In the genomic region with DNA sequence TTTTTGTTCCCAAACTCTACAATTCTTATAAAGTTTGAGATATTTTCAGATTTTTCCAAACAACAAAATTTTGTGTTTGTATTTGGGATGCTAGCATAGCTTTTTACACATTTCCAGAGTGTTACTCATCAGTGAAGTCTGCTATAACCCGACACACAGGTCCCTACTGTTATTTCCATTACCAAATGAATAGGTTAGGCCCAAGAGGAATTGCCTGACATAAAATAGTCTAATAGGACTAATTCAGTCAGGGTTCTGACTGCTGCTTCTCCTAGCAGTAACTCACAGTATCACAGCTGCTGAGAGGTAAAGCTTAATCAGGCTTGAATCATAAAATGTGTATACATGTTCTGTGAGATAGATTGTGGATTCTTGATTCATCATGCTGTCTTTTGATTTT, we compare ENCODE assay signal across 24 cellular contexts.
"Had no signal": no experiment of that assay in that cellular context is flagged by ENCODE, and none has a peak within 500 bp of the region (broad histone marks: within the 10 kb centered on the region; RNA-seq: fewer than 3 reads in every experiment).

No MANE protein-coding gene starts in this region.

- H3K27ac Mint-ChIP-seq: activated CD8-positive, alpha-beta T cell treated with anti-CD3 and anti-CD28 coated beads for 36 hours; activated naive CD4-positive, alpha-beta T cell treated with anti-CD3 and anti-CD28 coated beads, Interleukin-2, amount 50 U/mL, for 24 hours; activated T-helper 1 cell treated with anti-CD3 and anti-CD28 coated beads, Interleukin-12 subunit alpha, Interleukin-12 subunit beta, Interleukin-2, Interleukin-4 antibody, amounts not matched to agents 30 ng/mL and 10 ng/mL and 1 ng/mL, durations not matched to agents 14 hours and 24 hours and 36 hours; T-cell had no signal

- H3K9me3 ChIP-seq: breast epithelium had no signal

- H3K4me3 Mint-ChIP-seq: activated CD8-positive, alpha-beta T cell treated with anti-CD3 and anti-CD28 coated beads for 36 hours; activated naive CD4-positive, alpha-beta T cell treated with anti-CD3 and anti-CD28 coated beads, Interleukin-2, amount 50 U/mL, for 24 hours; activated T-helper 1 cell treated with anti-CD3 and anti-CD28 coated beads, Interleukin-12 subunit alpha, Interleukin-12 subunit beta, Interleukin-2, Interleukin-4 antibody, amounts not matched to agents 30 ng/mL and 10 ng/mL and 1 ng/mL, durations not matched to agents 14 hours and 24 hours and 36 hours; T-cell had no signal

- H3K27me3 Mint-ChIP-seq: activated CD8-positive, alpha-beta T cell treated with anti-CD3 and anti-CD28 coated beads for 36 hours; activated naive CD4-positive, alpha-beta T cell treated with anti-CD3 and anti-CD28 coated beads, Interleukin-2, amount 50 U/mL, for 24 hours; T-cell had no signal

- H3K4me3 ChIP-seq: breast epithelium, SK-N-MC had no signal

- H3K9me3 Mint-ChIP-seq: activated CD8-positive, alpha-beta T cell treated with anti-CD3 and anti-CD28 coated beads for 36 hours; activated naive CD4-positive, alpha-beta T cell treated with anti-CD3 and anti-CD28 coated beads, Interleukin-2, amount 50 U/mL, for 24 hours; activated T-helper 1 cell treated with anti-CD3 and anti-CD28 coated beads, Interleukin-12 subunit alpha, Interleukin-12 subunit beta, Interleukin-2, Interleukin-4 antibody, amounts not matched to agents 30 ng/mL and 10 ng/mL and 1 ng/mL, durations not matched to agents 14 hours and 24 hours and 36 hours; T-cell had no signal

- H3K27me3 ChIP-seq: breast epithelium had no signal

- FAIRE-seq: TTC549 had no signal

- ATAC-seq: activated CD8-positive, alpha-beta T cell treated with anti-CD3 and anti-CD28 coated beads for 36 hours; T-cell had no signal

- DNase-seq: activated CD4-positive, alpha-beta T cell treated with anti-CD3 and anti-CD28 coated beads, Interleukin-2, amount 50 U/mL, for 1 hour; activated CD4-positive, CD25-positive, alpha-beta regulatory T cell; activated CD8-positive, alpha-beta memory T cell treated with anti-CD3 and anti-CD28 coated beads, Interleukin-2, amount 50 U/mL, for 4 hours; activated CD8-positive, alpha-beta T cell treated with anti-CD3 and anti-CD28 coated beads for 36 hours; activated effector memory CD4-positive, alpha-beta T cell treated with Interleukin-2 at 50 U/mL for 16 hours; activated naive CD4-positive, alpha-beta T cell; amygdala; caudate nucleus; KG1; MV-4-11; NCI-H1092 treated with DMSO at 0.1 percent for 48 hours; NCI-H1417 treated with DMSO at 0.1 percent for 48 hours; NCI-H1694; NCI-H2029; NCI-H446; NCI-H524; T-cell; T-helper 2 cell; T1000 had no signal

- H3K36me3 ChIP-seq: breast epithelium had no signal

- H3K4me1 ChIP-seq: breast epithelium had no signal

- H3K27ac ChIP-seq: breast epithelium, SK-N-MC had no signal
